18 cellular contexts compared by ENCODE assay signal in the genomic region with DNA sequence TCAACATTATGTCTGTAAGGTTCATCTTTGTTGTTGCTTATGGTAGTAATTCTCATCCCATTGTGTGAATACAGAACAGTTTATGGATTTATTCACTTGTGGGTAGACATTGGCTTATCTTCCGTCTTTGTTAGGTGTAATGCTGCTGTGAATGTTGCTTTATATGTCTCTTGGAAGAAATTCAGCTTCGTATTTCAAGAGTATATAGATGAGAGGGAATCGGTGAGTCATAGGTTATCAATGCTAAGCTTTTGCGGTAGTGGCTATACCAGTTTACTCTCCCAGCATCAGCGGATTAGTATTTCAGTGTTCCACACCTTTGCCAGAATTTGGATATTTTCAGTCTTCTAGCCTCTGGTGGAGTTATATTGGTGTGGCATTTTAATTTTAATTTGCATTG.
DNase-seq lines count a peak whose midpoint lies in the region; ATAC-seq, FAIRE-seq and TF ChIP-seq lines count a peak whose summit lies in the region.
"Had no signal": no experiment of that assay in that cellular context is flagged by ENCODE, and none has a peak within 500 bp of the region (broad histone marks: within the 10 kb centered on the region; RNA-seq: fewer than 3 reads in every experiment).

No MANE protein-coding gene starts in this region.

- H3K4me3 ChIP-seq in PC-3 (ENCODE audit: low read length) (peak overlapping the region; percentile 28; the same call in 1 of the 2 replicates), bronchial epithelial cell (ENCODE audit: low read depth, low read length) (no peak overlapping the region), mucosa of descending colon (no peak overlapping the region), heart right ventricle (no peak overlapping the region), MM.1S (ENCODE audit: low read length) (no peak overlapping the region)
- H3K4me3 ChIP-seq: MG63, suprapubic skin had no signal

- DNase-seq in DMS53 (lab: John Stamatoyannopoulos, UW) (peak; percentile 6), DMS53 treated with DMSO at 0.1 percent for 48 hours (lab: John Stamatoyannopoulos, UW; ENCODE audit: unreplicated experiment) (no peak), PC-3 (peak; percentile 79), bronchial epithelial cell (ENCODE audit: low read depth) (peak; percentile 79), mucosa of descending colon (no peak), ACHN (no peak), heart right ventricle (no peak), MM.1S (no peak)
- DNase-seq: 8988T; activated CD4-positive, alpha-beta T cell treated with anti-CD3 and anti-CD28 coated beads for 48 hours; activated T-cell treated with anti-CD3 and anti-CD28 coated beads for 4 hours; hypothalamus; MG63; naive thymus-derived CD8-positive, alpha-beta T cell; NCI-H2081; Right ventricle myocardium superior; T-helper 2 cell had no signal

- H3K4me1 ChIP-seq in PC-3 (ENCODE audit: insufficient read depth, low read length) = peaks cover 26% of the 10 kb centered on the region
- peaks cover 10% of the 10 kb centered on the region for H3K4me1 ChIP-seq in mucosa of descending colon (ENCODE audit: low read depth)
- H3K4me1 ChIP-seq in heart right ventricle = peaks cover 0 to 9% (median 3%) of the 10 kb centered on the region in 9 donors
- no peaks in the 10 kb centered on the region for H3K4me1 ChIP-seq in MM.1S (ENCODE audit: low read length)

- no peak for FAIRE-seq in bronchial epithelial cell (lab: Jason Lieb, UNC)

- TF ChIP-seq CTCF in PC-3 (conservative IDR thresholded peaks at IDR 0.05; ENCODE audit: low read depth, low read length) (no peak), bronchial epithelial cell (IDR thresholded peaks at IDR 0.05; ENCODE audit: insufficient read depth, low read length, severe bottlenecking) (no peak), mucosa of descending colon (IDR thresholded peaks at IDR 0.05) (no peak), heart right ventricle (IDR thresholded peaks at IDR 0.05) (no peak), MM.1S (IDR thresholded peaks at IDR 0.05; ENCODE audit: low read length) (no peak)

- peak; percentile 68 for ATAC-seq in PC-3
- peak; percentile 34 for ATAC-seq in mucosa of descending colon
- ATAC-seq in heart right ventricle = no peak

- no TSS peak for BruUV-seq in PC-3 (replicated peaks; lab: Mats Ljungman, UMichigan)

- H3K4me2 ChIP-seq in PC-3 (ENCODE audit: low read length) (peak overlapping the region; percentile 59), MM.1S (ENCODE audit: low read depth, low read length) (no peak overlapping the region)

- no peak overlapping the region for H2AFZ ChIP-seq in PC-3 (ENCODE audit: low read length)
- H2AFZ ChIP-seq in MM.1S (ENCODE audit: low read length) = no peak overlapping the region

- H3K9me2 ChIP-seq in PC-3 (replicated peaks; ENCODE audit: low read length) = no peaks in the 10 kb centered on the region
- H3K9me2 ChIP-seq in MM.1S (replicated peaks; ENCODE audit: insufficient read depth, low read length) = no peaks in the 10 kb centered on the region

- POLR2A ChIA-PET in PC-3 (lab: Charles Lee; ENCODE audit: unreplicated experiment) = interaction anchor here (0.5 kb wide), 1 partner anchor 199 kb away, joined by 4 read pairs; no protein-coding TSS in a partner anchor

- H3K9ac ChIP-seq in PC-3 (ENCODE audit: low read length) (no peak overlapping the region), MM.1S (ENCODE audit: low read length) (no peak overlapping the region)

- H3K9me3 ChIP-seq in PC-3 (ENCODE audit: low read length) = no peaks in the 10 kb centered on the region
- H3K9me3 ChIP-seq in mucosa of descending colon = no peaks in the 10 kb centered on the region
- H3K9me3 ChIP-seq in heart right ventricle = peaks cover 0 to 16% (median 5%) of the 10 kb centered on the region in 11 donors
- H3K9me3 ChIP-seq in MM.1S (replicated peaks; ENCODE audit: insufficient read depth, low read length) = no peaks in the 10 kb centered on the region
- H3K9me3 ChIP-seq: MG63, suprapubic skin had no signal

- peaks cover 5% of the 10 kb centered on the region for H3F3A ChIP-seq in PC-3 (ENCODE audit: low read length, unreplicated experiment)
- H3F3A ChIP-seq in MM.1S (ENCODE audit: insufficient read depth, low read length) = no peaks in the 10 kb centered on the region

- intact Hi-C loops in PC-3 (cut with micrococcal nuclease) (loop anchor here (5.0 kb wide), 1 partner anchor 35 kb away; no protein-coding TSS in a partner anchor), mucosa of descending colon (cut with DNase I, micrococcal nuclease) (no loop called here), heart right ventricle (cut with DNase I) (no loop called here)

- H3K79me2 ChIP-seq in PC-3 (ENCODE audit: low read length) (peaks cover 84% of the 10 kb centered on the region), MM.1S (ENCODE audit: low read length) (peaks cover 39% of the 10 kb centered on the region)

- whole genome bisulfite sequencing in heart right ventricle, 2 donors = 91 to 94% methylated on average over 5 of the region's 5 CpGs

- peaks cover 49% of the 10 kb centered on the region for H4K20me1 ChIP-seq in PC-3 (ENCODE audit: low read length)
- H4K20me1 ChIP-seq in MM.1S (ENCODE audit: insufficient read depth, low read length) = no peaks in the 10 kb centered on the region; the same call in 1 of the 2 replicates

- H3K27ac ChIP-seq in PC-3 (ENCODE audit: low read length) (0 out of 2 replicates have a peak overlapping the region, but pooled peaks have one; percentile 4), heart right ventricle (no peak overlapping the region), MM.1S (ENCODE audit: low read length) (no peak overlapping the region)
- H3K27ac ChIP-seq: suprapubic skin had no signal

- no peaks in the 10 kb centered on the region for H3K27me3 ChIP-seq in PC-3 (ENCODE audit: low read length)
- H3K27me3 ChIP-seq in bronchial epithelial cell (ENCODE audit: control insufficient read depth, insufficient read depth, low read length) = no peaks in the 10 kb centered on the region
- no peaks in the 10 kb centered on the region for H3K27me3 ChIP-seq in heart right ventricle
- no peaks in the 10 kb centered on the region for H3K27me3 ChIP-seq in MM.1S (replicated peaks; ENCODE audit: insufficient read depth, low read length)
- H3K27me3 ChIP-seq: MG63, suprapubic skin had no signal

- CTCF ChIA-PET in PC-3 (lab: Charles Lee) = no interaction called here

- in situ Hi-C loops in ACHN (cut with HindIII; ENCODE audit: low pct_ligation_motif_present, low pct_unique_long_range_greater_than_20kb, low sequenced_read_pairs) = no loop called here

- H3K36me3 ChIP-seq in PC-3 (ENCODE audit: low read depth, low read length) (no peaks in the 10 kb centered on the region), bronchial epithelial cell (ENCODE audit: control insufficient read depth, insufficient read depth, low read length) (no peaks in the 10 kb centered on the region), mucosa of descending colon (ENCODE audit: low read depth) (no peaks in the 10 kb centered on the region), heart right ventricle (peaks cover 0 to 12% (median 0%) of the 10 kb centered on the region in 9 donors), MM.1S (replicated peaks; ENCODE audit: insufficient read depth, low read length) (no peaks in the 10 kb centered on the region)
- H3K36me3 ChIP-seq: suprapubic skin had no signal

Comparison
In these comparisons a context has a peak if more than half of its experiments do, and no peak if none do; other contexts are left out.
1. DNase-seq: peak in DMS53 (single experiment), PC-3 (single experiment) and bronchial epithelial cell (single experiment); none in DMS53 treated with DMSO at 0.1 percent for 48 hours (single experiment), mucosa of descending colon (0 of 3), ACHN (single experiment), heart right ventricle (0 of 2) and MM.1S (single experiment).
2. ATAC-seq: peak in PC-3 (single experiment) and mucosa of descending colon (single experiment); none in heart right ventricle (0 of 8).